ENCODE assay signal across 12 cellular contexts in the genomic region with DNA sequence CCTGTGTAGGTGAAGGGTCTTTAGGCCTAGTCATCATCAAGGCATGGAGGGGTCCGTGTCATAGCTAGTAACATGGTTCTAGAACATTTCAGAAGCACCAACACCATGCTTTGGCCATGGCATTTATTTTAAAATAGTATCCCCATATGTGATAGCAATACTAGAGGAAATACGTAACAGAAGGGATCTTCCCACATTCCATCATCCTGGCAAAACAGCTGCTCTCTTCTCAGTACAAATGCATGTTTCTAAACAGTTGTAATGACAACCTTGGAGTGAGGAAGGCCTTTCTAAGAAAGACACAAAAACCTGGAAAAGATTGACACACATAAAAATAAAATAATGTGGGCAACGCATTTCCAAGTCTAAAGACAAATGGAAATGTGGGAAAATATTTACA.
"Had no signal": no experiment of that assay in that cellular context is flagged by ENCODE, and none has a peak within 500 bp of the region (broad histone marks: within the 10 kb centered on the region; RNA-seq: fewer than 3 reads in every experiment).

No MANE protein-coding gene starts in this region.

- H3K36me3 Mint-ChIP-seq: T-cell had no signal

- H3K4me1 ChIP-seq: foreskin keratinocyte, sigmoid colon, thyroid gland, uterus had no signal

- H3K9me3 Mint-ChIP-seq: T-cell had no signal

- H3K27ac ChIP-seq: dorsolateral prefrontal cortex, foreskin keratinocyte, ovary, sigmoid colon, SK-N-MC, thyroid gland, uterus had no signal

- H3K9me3 ChIP-seq: ovary, sigmoid colon, thyroid gland, uterus had no signal

- H3K27me3 Mint-ChIP-seq: T-cell had no signal

- H3K4me3 ChIP-seq: dorsolateral prefrontal cortex, ovary, sigmoid colon, SK-N-MC, thyroid gland, uterus had no signal

- DNase-seq: dorsolateral prefrontal cortex; foreskin keratinocyte; mammary epithelial cell; ovary; sigmoid colon; stimulated activated CD4-positive, alpha-beta T cell treated with anti-CD3 and anti-CD28 coated beads, Interleukin-12 subunit alpha, Interleukin-12 subunit beta, amount 100 ng/mL, for 4 hours; T-cell; thyroid gland; uterus had no signal

- H3K36me3 ChIP-seq: ovary, sigmoid colon, thyroid gland, uterus had no signal

- ATAC-seq: activated CD4-positive, CD25-positive, alpha-beta regulatory T cell treated with anti-CD3 and anti-CD28 coated beads, Interleukin-2, amount 50 U/mL, for 24 hours; foreskin keratinocyte; Right ventricle myocardium inferior; T-cell had no signal

- H3K27me3 ChIP-seq: dorsolateral prefrontal cortex, ovary, sigmoid colon, thyroid gland, uterus had no signal
